Comparison of ENCODE assay signal across 8 cellular contexts in the genomic region with DNA sequence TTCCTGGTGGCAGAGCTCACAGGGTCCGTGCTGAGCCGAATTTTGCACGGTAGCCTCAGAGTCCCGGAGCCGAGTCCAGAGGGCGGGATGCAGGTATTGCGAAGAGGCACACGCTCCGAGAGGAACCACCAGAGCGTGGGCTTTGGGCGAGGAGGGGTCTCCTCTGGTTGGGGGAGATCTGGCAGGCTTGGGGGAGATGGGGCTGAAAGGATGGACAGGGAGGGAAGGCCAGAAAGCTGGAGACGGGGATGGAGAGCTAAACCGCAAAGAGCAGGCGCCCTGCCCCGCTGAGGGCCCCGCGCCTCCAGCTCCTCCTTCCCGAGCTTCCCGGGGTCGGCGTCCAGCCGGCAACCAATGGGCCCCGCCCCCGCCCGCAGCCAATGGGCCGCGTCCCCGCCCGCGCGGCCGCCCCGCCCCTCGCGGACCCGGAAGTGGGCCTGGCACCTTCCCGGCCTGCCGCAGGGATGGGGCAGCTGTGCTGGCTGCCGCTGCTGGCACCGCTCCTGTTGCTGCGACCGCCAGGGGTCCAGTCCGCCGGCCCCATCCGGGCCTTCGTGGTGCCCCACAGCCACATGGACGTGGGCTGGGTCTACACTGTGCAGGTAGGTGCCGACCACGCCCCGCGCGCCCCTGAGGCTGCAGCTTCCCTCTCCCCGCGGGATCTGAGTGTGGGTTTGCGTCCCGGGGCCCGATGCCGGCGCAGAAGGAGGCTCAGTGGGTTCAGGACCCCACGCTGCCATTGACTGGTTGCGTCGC. TPM values are rescaled to one million over a fixed set of nuclear protein-coding genes. Genes with fewer than 3 reads are reported as not detected.
DNase-seq lines count a peak whose midpoint lies in the region; ATAC-seq, FAIRE-seq and TF ChIP-seq lines count a peak whose summit lies in the region.

Gene MAN2B2 (plus strand): TSS at position 443 of the 756 bp plus-strand sequence. CDS start 22 bp downstream, at position 465.

- FAIRE-seq in H54 (lab: Jason Lieb, UNC): no peak

- no peak for TF ChIP-seq CTCF in osteoblast (IDR thresholded peaks at IDR 0.05; ENCODE audit: extremely low read depth, low read depth, low read length)

- ATAC-seq in SK-N-SH treated with all-trans-retinoic acid at 6 μM for 48 hours: peak; percentile 97

- TF ChIP-seq POLR2A in H54 (IDR thresholded peaks at IDR 0.05; ENCODE audit: low read depth, low read length): peak; percentile 85

- H3K79me2 ChIP-seq in osteoblast (ENCODE audit: insufficient read depth, low read length): peaks cover 5% of the 10 kb centered on the region

- H3K4me2 ChIP-seq in osteoblast (ENCODE audit: insufficient read depth, low read length): peak within 1 kb of the TSS; percentile 96

- peaks cover 11% of the 10 kb centered on the region for H3K4me1 ChIP-seq in osteoblast (ENCODE audit: insufficient read depth, low read length)

- no peaks in the 10 kb centered on the region for H4K20me1 ChIP-seq in osteoblast (ENCODE audit: insufficient read depth, low read length)

- peaks cover 7% of the 10 kb centered on the region for H3K27me3 ChIP-seq in osteoblast (ENCODE audit: insufficient read depth, low read length)

- H2AFZ ChIP-seq in osteoblast (ENCODE audit: low read length): peak within 1 kb of the TSS; percentile 96

- peaks cover 3% of the 10 kb centered on the region for H3K9me3 ChIP-seq in osteoblast (ENCODE audit: low read depth, low read length)

- H3K4me3 ChIP-seq in osteoblast (ENCODE audit: insufficient read depth, low read length): peak within 1 kb of the TSS; percentile 98

- H3K36me3 ChIP-seq in osteoblast (ENCODE audit: insufficient read depth, low read length): peaks cover 13% of the 10 kb centered on the region

- H3K27ac ChIP-seq in osteoblast (ENCODE audit: low read depth, low read length): peak within 1 kb of the TSS; percentile 45
- H3K27ac ChIP-seq in temporal lobe (ENCODE audit: low read depth, low read length): peak within 1 kb of the TSS; percentile 92

- peak; percentile 33 for DNase-seq in GF-D8 (lab: John Stamatoyannopoulos, UW)
- peak; percentile 89 for DNase-seq in H54 (ENCODE audit: insufficient read length, low spot score)
- peak; percentile 79 for DNase-seq in M059J (ENCODE audit: low read depth)
- DNase-seq in activated naive CD4-positive, alpha-beta T cell treated with anti-CD3 and anti-CD28 coated beads, Interleukin-2, amount 50 U/mL, for 16 hours: peak; percentile 84
- DNase-seq in glomerular endothelial cell (ENCODE audit: extremely low read depth, low read depth, low spot score): no peak
- peak; percentile 100 for DNase-seq in osteoblast (ENCODE audit: insufficient read length, low spot score, missing footprints)

TF ChIP-seq in SK-N-SH treated with all-trans-retinoic acid at 6 μM for 48 hours, 23 proteins besides CTCF, POLR2A, EP300 and RAD21:
- TF ChIP-seq ZNF8 (CRISPR knock-in tag; IDR thresholded peaks at IDR 0.05) (no peak), CSDC2 (CRISPR knock-in tag; IDR thresholded peaks at IDR 0.05) (no peak), ARNTL (CRISPR knock-in tag; IDR thresholded peaks at IDR 0.05; ENCODE audit: borderline replicate concordance, low read depth) (no peak), BACH2 (CRISPR knock-in tag; IDR thresholded peaks at IDR 0.05; ENCODE audit: borderline replicate concordance) (no peak), TOX (CRISPR knock-in tag; IDR thresholded peaks at IDR 0.05; ENCODE audit: borderline replicate concordance) (no peak), RARB (CRISPR knock-in tag; IDR thresholded peaks at IDR 0.05) (no peak), ZFP30 (CRISPR knock-in tag; IDR thresholded peaks at IDR 0.05) (no peak), TCF4 (CRISPR knock-in tag; IDR thresholded peaks at IDR 0.05; ENCODE audit: borderline replicate concordance) (no peak), PATZ1 (CRISPR knock-in tag; IDR thresholded peaks at IDR 0.05; ENCODE audit: borderline replicate concordance) (no peak)

RNA-seq across cellular contexts. Expression of gene MAN2B2, which starts in this region (rescaled TPM):
- 22.2 and 28.8 TPM in 2 replicates for total RNA-seq in M059J (2014; rRNA removed; shearing (Covaris generic))
- total RNA-seq in glomerular endothelial cell (58.0 and 78.2 TPM in 2 replicates), osteoblast (26.8 and 28.2 TPM in 2 replicates), temporal lobe (5.4 TPM)
